Comparison of ENCODE assay signal across 8 cellular contexts in genomic region chr9:100426194-100426531, GRCh38. TPM values are rescaled to one million over a fixed set of nuclear protein-coding genes. Genes with fewer than 3 reads are reported as not detected.
DNase-seq lines count a peak whose midpoint lies in the region; ATAC-seq and TF ChIP-seq lines count a peak whose summit lies in the region.

No MANE protein-coding gene starts in this region.

- CTCF ChIA-PET in AG04449 (lab: Yijun Ruan, JAX) (interaction anchor here (0.7 to 2.3 kb wide), 7 partner anchors 10 to 169 kb away, joined by 3 to 9 read pairs (median 5); no protein-coding TSS in a partner anchor), IMR-90 (lab: Yijun Ruan, JAX) (interaction anchor here (0.8 kb wide), 2 partner anchors 71 to 161 kb away, joined by 3 read pairs; no protein-coding TSS in a partner anchor)

- dilution Hi-C loops in IMR-90 (cut with HindIII; ENCODE audit: low sequenced_read_pairs, unreplicated experiment): no loop called here

- H3K36me3 ChIP-seq in IMR-90 (ENCODE audit: control insufficient read depth, insufficient read depth, low read length) (peaks cover 3% of the 10 kb centered on the region; the same call in 1 of the 2 replicates), breast epithelium (no peaks in the 10 kb centered on the region), muscle layer of duodenum (ENCODE audit: control insufficient read depth in 1 of 2, insufficient read depth in 2 of 2, low read length in 2 of 2) (peaks cover 0 to 6% of the 10 kb centered on the region in 2 donors)

- peak overlapping the region; percentile 72 for H3K4ac ChIP-seq in IMR-90 (ENCODE audit: low read depth, low read length)

- BruUV-seq in IMR-90 (replicated peaks; lab: Mats Ljungman, UMichigan): no TSS peak

- H3K9me3 ChIP-seq in IMR-90 (ENCODE audit: control insufficient read depth, insufficient read depth, low read length): no peaks in the 10 kb centered on the region
- no peaks in the 10 kb centered on the region for H3K9me3 ChIP-seq in breast epithelium
- H3K9me3 ChIP-seq in muscle layer of duodenum (ENCODE audit: control insufficient read depth in 1 of 2, low read length in 2 of 2): no peaks in the 10 kb centered on the region

- no peak for DNase-seq in AG04449 (ENCODE audit: low read depth, low spot score)
- no peak for DNase-seq in IMR-90
- no peak for DNase-seq in breast epithelium (ENCODE audit: low spot score in 2 of 2)
- DNase-seq in cerebellum (ENCODE audit: low spot score): no peak
- no peak for DNase-seq in LoVo (ENCODE audit: low spot score)
- no peak for DNase-seq in NCI-H748 treated with DMSO at 0.1 percent for 48 hours (lab: John Stamatoyannopoulos, UW)
- DNase-seq in UCSD-AML1 (lab: John Stamatoyannopoulos, UW; ENCODE audit: unreplicated experiment): no peak

- H3K27me3 ChIP-seq in IMR-90 (ENCODE audit: control insufficient read depth, insufficient read depth, low read length): no peaks in the 10 kb centered on the region
- H3K27me3 ChIP-seq in breast epithelium: no peaks in the 10 kb centered on the region
- H3K27me3 ChIP-seq in muscle layer of duodenum (ENCODE audit: low read depth, low read length): no peaks in the 10 kb centered on the region

- H3K9ac ChIP-seq in IMR-90 (ENCODE audit: low read depth, low read length): peak overlapping the region; percentile 89

- 0 out of 3 replicates have a peak overlapping the region, but pooled peaks have one; percentile 7 for H2BK15ac ChIP-seq in IMR-90 (ENCODE audit: low read depth, low read length)

- H4K8ac ChIP-seq in IMR-90 (ENCODE audit: low read depth in 2 of 2, low read length in 2 of 2): peak overlapping the region in 1 of 2 experiments; percentile 57

- peak overlapping the region; percentile 84; the same call in 1 of the 2 replicates for H3K56ac ChIP-seq in IMR-90 (ENCODE audit: extremely low read depth, insufficient read depth, low read length)

- H3K14ac ChIP-seq in IMR-90 (replicated peaks; ENCODE audit: low read depth, low read length): peak overlapping the region; percentile 84

- H2BK20ac ChIP-seq in IMR-90 (ENCODE audit: low read depth, low read length): peak overlapping the region; percentile 42; the same call in 1 of the 2 replicates

- H3K4me1 ChIP-seq in IMR-90 (ENCODE audit: control insufficient read depth, insufficient read depth, low read length) (peaks cover 13% of the 10 kb centered on the region), breast epithelium (no peaks in the 10 kb centered on the region), muscle layer of duodenum (ENCODE audit: control insufficient read depth in 1 of 2, insufficient read depth in 2 of 2, low read length in 2 of 2) (peaks cover 7 to 16% of the 10 kb centered on the region in 2 donors)

- in situ Hi-C loops in IMR-90 (cut with MboI; ENCODE audit: low sequenced_read_pairs): no loop called here

- H3K79me1 ChIP-seq in IMR-90 (ENCODE audit: low read depth in 1 of 2, low read length in 2 of 2): peaks cover 5 to 17% of the 10 kb centered on the region in 2 experiments; a peak in 2 of 4 replicates

- H3K4me3 ChIP-seq in AG04449 (ENCODE audit: low read depth, low read length) (peak overlapping the region; percentile 76), IMR-90 (ENCODE audit: insufficient read depth, low read depth, low read length) (peak overlapping the region; percentile 66), breast epithelium (peak overlapping the region; percentile 57 to 97 (median 76)), muscle layer of duodenum (ENCODE audit: low read depth in 1 of 2, low read length in 2 of 2) (peak overlapping the region; percentile 73 to 91)

- peak overlapping the region; percentile 76 for H4K5ac ChIP-seq in IMR-90 (ENCODE audit: low read depth, low read length)

- peak overlapping the region; percentile 66 for H2AFZ ChIP-seq in IMR-90 (replicated peaks; ENCODE audit: low read length, poor library complexity)

- H3K18ac ChIP-seq in IMR-90 (ENCODE audit: low read depth, low read length): peak overlapping the region; percentile 78; the same call in 1 of the 2 replicates

- H2BK120ac ChIP-seq in IMR-90 (ENCODE audit: low read depth, low read length): peak overlapping the region; percentile 43

- no peak for TF ChIP-seq POLR2A in IMR-90 (IDR thresholded peaks at IDR 0.05; ENCODE audit: low read depth, low read length)
- no peak for TF ChIP-seq POLR2A in breast epithelium (IDR thresholded peaks at IDR 0.05)

- intact Hi-C loops in IMR-90 (cut with micrococcal nuclease) (loop anchor here (1.0 to 10.0 kb wide), 5 partner anchors 74 to 1241 kb away; partner anchors contain the start of genes NR4A3 and TEX10), breast epithelium (cut with DNase I; ENCODE audit: low total_unique reads) (no loop called here)

- H2AK5ac ChIP-seq in IMR-90 (ENCODE audit: low read depth, low read length): no peak overlapping the region

- H4K91ac ChIP-seq in IMR-90 (ENCODE audit: insufficient read depth, low read depth, low read length): peak overlapping the region; percentile 72; the same call in 1 of the 2 replicates

- peak overlapping the region; percentile 96 for H3K4me2 ChIP-seq in IMR-90 (ENCODE audit: low read depth, low read length)

- no CpG with 5 or more reads among the region's 7 CpGs for WGBS in IMR-90 (ENCODE audit: extremely low coverage in 2 of 2, insufficient read length in 1 of 2), 2 experiments

- peak overlapping the region; percentile 90 for H3K27ac ChIP-seq in IMR-90 (ENCODE audit: insufficient read depth, low read length)
- peak overlapping the region; percentile 85 to 96 for H3K27ac ChIP-seq in breast epithelium
- H3K27ac ChIP-seq in muscle layer of duodenum (ENCODE audit: low read length): peak overlapping the region; percentile 94

- peak overlapping the region; percentile 72; the same call in 1 of the 2 replicates for H3K23ac ChIP-seq in IMR-90 (ENCODE audit: low read depth, low read length)

- POLR2A ChIA-PET in AG04449 (lab: Yijun Ruan, JAX) (interaction anchor here (1.3 kb wide), 1 partner anchor 12 kb away, joined by 5 read pairs; no protein-coding TSS in a partner anchor), IMR-90 (lab: Charles Lee; ENCODE audit: unreplicated experiment) (interaction anchor here (0.6 kb wide), 1 partner anchor 427 kb away, joined by 8 read pairs; no protein-coding TSS in a partner anchor)

- ATAC-seq in IMR-90 (ENCODE audit: low read depth): no peak; the same call in 1 of the 2 replicates

- H4K20me1 ChIP-seq in IMR-90 (ENCODE audit: insufficient read depth, low read length): no peaks in the 10 kb centered on the region

- H2BK5ac ChIP-seq in IMR-90 (ENCODE audit: low read depth, low read length, poor library complexity, severe bottlenecking): peak overlapping the region; percentile 95

- TF ChIP-seq CTCF in AG04449 (IDR thresholded peaks at IDR 0.05; ENCODE audit: insufficient read depth, low read length, missing control alignments) (no peak), IMR-90 (conservative IDR thresholded peaks at IDR 0.05; ENCODE audit: low read depth, low read length) (no peak), breast epithelium (IDR thresholded peaks at IDR 0.05) (no peak)

- no peak for TF ChIP-seq RAD21 in IMR-90 (IDR thresholded peaks at IDR 0.05; ENCODE audit: low read length)

- no peak overlapping the region for H2AK9ac ChIP-seq in IMR-90 (replicated peaks; ENCODE audit: low read depth, low read length, poor library complexity)

- no peaks in the 10 kb centered on the region for H3K9me1 ChIP-seq in IMR-90 (ENCODE audit: insufficient read depth, low read length)

TF ChIP-seq in IMR-90, 13 proteins besides CTCF, POLR2A, EP300 and RAD21:
- TF ChIP-seq CEBPB (IDR thresholded peaks at IDR 0.05; ENCODE audit: low read depth, low read length) (peak; percentile 76), NFE2L2 (IDR thresholded peaks at IDR 0.05; ENCODE audit: low read depth, low read length) (no peak)

RNA-seq across cellular contexts. Expression of gene MSANTD3, which starts 0.8 kb away (rescaled TPM):
- total RNA-seq in IMR-90 (2012; rRNA removed) (55.9 and 71.1 TPM in 2 replicates), breast epithelium (10 to 100 TPM; 13.0 to 23.9 (median 18.0) TPM), cerebellum (30.7 TPM)
- 45.3 and 45.5 TPM in 2 replicates for polyA plus RNA-seq in IMR-90 (2012; rRNA removed)
- polyA plus RNA-seq in IMR-90 (2012; cell fraction: cytosol; rRNA removed): 34.1 and 68.2 TPM in 2 replicates
- 13.4 and 55.4 TPM in 2 replicates for polyA plus RNA-seq in IMR-90 (2012; cell fraction: nucleus; rRNA removed; ENCODE audit: low replicate concordance)

RNA-seq across cellular contexts. Expression of gene TMEFF1, which starts 46.8 kb away (rescaled TPM):
- total RNA-seq in IMR-90 (2012; rRNA removed): 0.90 and 1.9 TPM in 2 replicates
- polyA plus RNA-seq in IMR-90 (2012; rRNA removed): 0.62 and 0.89 TPM in 2 replicates
- 0.26 and 0.85 TPM in 2 replicates for polyA plus RNA-seq in IMR-90 (2012; cell fraction: cytosol; rRNA removed)
- polyA plus RNA-seq in IMR-90 (2012; cell fraction: nucleus; rRNA removed; ENCODE audit: low replicate concordance): 0.32 and 0.77 TPM in 2 replicates
- total RNA-seq in breast epithelium: under 1 TPM; 0.29 to 0.66 (median 0.32) TPM
- total RNA-seq in cerebellum: 38.7 TPM

Comparison
In these comparisons a context has a peak if more than half of its experiments do, and no peak if none do; other contexts are left out.
1. RNA of gene TMEFF1, which starts 46.8 kb away (total RNA-seq): 38.7 TPM in cerebellum (single experiment); 0.90 to 1.9 TPM in IMR-90 and 0.29 to 0.66 TPM in breast epithelium; every median in the first group is over 10 times any median in the second.
2. Peak in every context shown above with its lines, with median percentiles within 50 percentile points of each other: H3K4me3 ChIP-seq and H3K27ac ChIP-seq.